In genomic region chr16:57091200-57091989, GRCh38 we compare ENCODE assay signal across 8 cellular contexts. TPM values are rescaled to one million over a fixed set of nuclear protein-coding genes. Genes with fewer than 3 reads are reported as not detected.
A peak's percentile ranks its signal among the peaks of the same experiment; 100 is the strongest.
DNase-seq lines count a peak whose midpoint lies in the region; ATAC-seq and TF ChIP-seq lines count a peak whose summit lies in the region.

No MANE protein-coding gene starts in this region.

- H3K4me3 ChIP-seq in DND-41 (ENCODE audit: low read depth in 1 of 2, low read length in 2 of 2), result no peak overlapping the region
- peak overlapping the region; percentile 62 for H3K4me3 ChIP-seq in NB4 (ENCODE audit: low read depth, low read length)
- peak overlapping the region; percentile 51 to 71 (median 56) for H3K4me3 ChIP-seq in right lobe of liver
- peak overlapping the region; percentile 59 to 95 for H3K4me3 ChIP-seq in tibial artery

- H3K9ac ChIP-seq in DND-41 (ENCODE audit: low read depth, low read length), result no peak overlapping the region

- 28% methylated on average over 10 of the region's 25 CpGs for WGBS in right lobe of liver (ENCODE audit: insufficient coverage, low coverage, low lambda C conversion rate, missing lambda C conversion rate)

- TF ChIP-seq POLR2A in NB4 (IDR thresholded peaks at IDR 0.05; ENCODE audit: extremely low read depth, insufficient read length) (no peak), right lobe of liver (IDR thresholded peaks at IDR 0.05) (no peak)

- H3K27ac ChIP-seq in DND-41 (ENCODE audit: low read length), result no peak overlapping the region
- H3K27ac ChIP-seq in caudate nucleus (ENCODE audit: low read depth, low read length), result peak overlapping the region; percentile 96
- peak overlapping the region in 2 of 3 donors; percentile 67 to 74 for H3K27ac ChIP-seq in right lobe of liver
- H3K27ac ChIP-seq in tibial artery, result peak overlapping the region; percentile 92 to 93

- H3K36me3 ChIP-seq in DND-41 (ENCODE audit: insufficient read depth, low read length) (no peaks in the 10 kb centered on the region), right lobe of liver (no peaks in the 10 kb centered on the region), tibial artery (no peaks in the 10 kb centered on the region)

- H3K4me2 ChIP-seq in DND-41 (ENCODE audit: insufficient read depth, low read length), result peak overlapping the region; percentile 83

- intact Hi-C loops in right lobe of liver (cut with DNase I) (no loop called here), tibial artery (cut with DNase I; ENCODE audit: low total_unique reads) (loop anchor here (5.0 kb wide), 1 partner anchor 331 kb away; no protein-coding TSS in a partner anchor)

- no peak for TF ChIP-seq CTCF in DND-41 (IDR thresholded peaks at IDR 0.05; ENCODE audit: borderline replicate concordance, extremely low read depth, low read length, poor library complexity, severe bottlenecking)
- TF ChIP-seq CTCF in NB4 (IDR thresholded peaks at IDR 0.05; ENCODE audit: low read depth, low read length), result no peak
- TF ChIP-seq CTCF in right lobe of liver (IDR thresholded peaks at IDR 0.05), result no peak
- TF ChIP-seq CTCF in tibial artery (IDR thresholded peaks at IDR 0.05), result no peak

- ATAC-seq in DND-41 (ENCODE audit: insufficient read depth, low read depth) (no peak), right lobe of liver (no peak), HG02970 (IDR thresholded peaks at IDR 0.05; ENCODE audit: low FRiP score, unreplicated experiment) (no peak)

- H2AFZ ChIP-seq in DND-41 (ENCODE audit: low read depth, low read length), result no peak overlapping the region; the same call in 1 of the 2 replicates

- H3K9me3 ChIP-seq in DND-41 (ENCODE audit: insufficient read depth, low read length, severe bottlenecking) (no peaks in the 10 kb centered on the region), right lobe of liver (no peaks in the 10 kb centered on the region), tibial artery (no peaks in the 10 kb centered on the region)

- H4K20me1 ChIP-seq in DND-41 (ENCODE audit: insufficient read depth, low read length), result peaks cover 6% of the 10 kb centered on the region; the same call in 1 of the 2 replicates

- peaks cover 15% of the 10 kb centered on the region for H3K4me1 ChIP-seq in DND-41 (ENCODE audit: insufficient read depth, low read length)
- H3K4me1 ChIP-seq in right lobe of liver, result no peaks in the 10 kb centered on the region
- peaks cover 0 to 32% (median 23%) of the 10 kb centered on the region in 4 donors for H3K4me1 ChIP-seq in tibial artery

- peaks cover 43% of the 10 kb centered on the region for H3K27me3 ChIP-seq in DND-41 (ENCODE audit: insufficient read depth, low read length, poor library complexity)
- no peaks in the 10 kb centered on the region for H3K27me3 ChIP-seq in right lobe of liver
- H3K27me3 ChIP-seq in tibial artery, result no peaks in the 10 kb centered on the region

- H3K79me2 ChIP-seq in DND-41 (ENCODE audit: insufficient read depth, low read length), result no peaks in the 10 kb centered on the region

- DNase-seq in DND-41 (no peak), NB4 (ENCODE audit: low read depth) (peak; percentile 47), caudate nucleus (lab: John Stamatoyannopoulos, UW) (peak in 20 of 61 donors; percentile 13 to 58 (median 38)), right lobe of liver (peak in 1 of 3 donors; percentile 38), tibial artery (peak; percentile 63 to 80), NCI-H1105 treated with DMSO at 0.1 percent for 48 hours (lab: John Stamatoyannopoulos, UW) (no peak), Ammon's horn (ENCODE audit: low spot score) (no peak)

RNA-seq across cellular contexts. Expression of gene CPNE2, which starts 1.0 kb away (rescaled TPM):
- 10 to 100 TPM in 3 of 6 experiments, 1 to 10 TPM in 3; 4.0 to 10.9 (median 9.7) TPM for total RNA-seq in right lobe of liver

Comparison
In these comparisons a context has a peak if more than half of its experiments do, and no peak if none do; other contexts are left out.
1. DNase-seq: peak in NB4 (single experiment) and tibial artery (2 of 2); none in DND-41 (single experiment), NCI-H1105 treated with DMSO at 0.1 percent for 48 hours (single experiment) and Ammon's horn (single experiment).
2. H3K4me3 ChIP-seq: peak in NB4 (single experiment), right lobe of liver (3 of 3) and tibial artery (2 of 2); none in DND-41 (0 of 2).